Comparison of ENCODE assay signal across 9 cellular contexts in the genomic region with DNA sequence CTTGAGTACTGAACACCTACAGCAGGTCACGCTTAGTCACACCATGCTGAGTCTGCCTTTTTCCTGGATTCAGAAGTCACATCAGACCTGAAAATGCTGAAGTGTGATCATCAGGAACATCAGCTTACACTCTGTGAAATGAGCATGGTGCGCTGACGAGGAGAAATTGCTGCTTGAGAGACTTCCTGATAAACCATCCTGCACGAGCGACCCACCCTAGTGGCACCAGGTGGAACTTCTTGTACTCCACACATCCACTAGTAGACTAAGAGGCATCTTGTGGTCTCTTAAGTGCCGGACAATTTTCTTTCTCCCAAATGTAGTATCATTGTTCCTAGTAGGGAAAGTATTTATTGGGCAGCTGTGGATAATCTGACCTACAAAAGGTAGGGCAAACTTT. TPM values are rescaled to one million over a fixed set of nuclear protein-coding genes. Genes with fewer than 3 reads are reported as not detected.
DNase-seq lines count a peak whose midpoint lies in the region; ATAC-seq and TF ChIP-seq lines count a peak whose summit lies in the region.
"Had no signal": no experiment of that assay in that cellular context is flagged by ENCODE, and none has a peak within 500 bp of the region (broad histone marks: within the 10 kb centered on the region; RNA-seq: fewer than 3 reads in every experiment).

No MANE protein-coding gene starts in this region.

- H3K4me2 ChIP-seq in PC-3 (ENCODE audit: low read length), result no peak overlapping the region

- no peak overlapping the region for H3K4me3 ChIP-seq in PC-3 (ENCODE audit: low read length)
- H3K4me3 ChIP-seq in fibroblast of mammary gland (ENCODE audit: control insufficient read depth, low read depth, low read length), result no peak overlapping the region
- H3K4me3 ChIP-seq in CD8-positive, alpha-beta memory T cell (ENCODE audit: low read length), result no peak overlapping the region
- H3K4me3 ChIP-seq in ovary, result no peak overlapping the region

- H3K4me3 Mint-ChIP-seq in CD8-positive, alpha-beta memory T cell, result no peak overlapping the region
- H3K4me3 Mint-ChIP-seq: stimulated activated naive CD8-positive, alpha-beta T cell treated with anti-CD3 and anti-CD28 coated beads, Interleukin-15, Interleukin-2, amounts not matched to agents 100 ng/mL and 50 ng/mL, for 24 hours had no signal

- DNase-seq in AG09319 (ENCODE audit: extremely low read depth, low read depth), result no peak
- no peak for DNase-seq in GM13976 (ENCODE audit: low spot score)
- DNase-seq in PC-3, result peak; percentile 71
- peak; percentile 8 for DNase-seq in fibroblast of mammary gland (ENCODE audit: low read depth)
- peak; percentile 4 for DNase-seq in stimulated activated CD4-positive, alpha-beta T cell treated with anti-CD3 and anti-CD28 coated beads, Interleukin-4, amount 100 ng/mL, for 48 hours (ENCODE audit: low read depth in 2 of 2)
- DNase-seq in midbrain (lab: John Stamatoyannopoulos, UW), result no peak
- DNase-seq in CD8-positive, alpha-beta memory T cell, result no peak
- DNase-seq in ovary, result no peak

- H3K4me1 Mint-ChIP-seq in CD8-positive, alpha-beta memory T cell, result peaks cover 0 to 3% (median 0%) of the 10 kb centered on the region in 3 donors

- 86 to 91% (median 88%) methylated on average over 6 of the region's 6 CpGs for WGBS in ovary, 3 donors

- no peaks in the 10 kb centered on the region for H3K9me3 Mint-ChIP-seq in CD8-positive, alpha-beta memory T cell
- H3K9me3 Mint-ChIP-seq: stimulated activated naive CD8-positive, alpha-beta T cell treated with anti-CD3 and anti-CD28 coated beads, Interleukin-15, Interleukin-2, amounts not matched to agents 100 ng/mL and 50 ng/mL, for 24 hours had no signal

- in situ Hi-C loops in GM13976 (cut with MboI; ENCODE audit: low sequenced_read_pairs, unreplicated experiment), result loop anchor here (10.0 to 25.0 kb wide), 2 partner anchors 170 to 1018 kb away; no protein-coding TSS in a partner anchor

- peak overlapping the region in 1 of 8 donors; percentile 76 for H3K27ac Mint-ChIP-seq in CD8-positive, alpha-beta memory T cell
- H3K27ac Mint-ChIP-seq: stimulated activated naive CD8-positive, alpha-beta T cell treated with anti-CD3 and anti-CD28 coated beads, Interleukin-15, Interleukin-2, amounts not matched to agents 100 ng/mL and 50 ng/mL, for 24 hours had no signal

- peaks cover 15 to 92% (median 37%) of the 10 kb centered on the region in 3 donors for H3K36me3 Mint-ChIP-seq in CD8-positive, alpha-beta memory T cell

- H3F3A ChIP-seq in PC-3 (ENCODE audit: low read length, unreplicated experiment), result no peaks in the 10 kb centered on the region

- no peaks in the 10 kb centered on the region for H3K9me2 ChIP-seq in PC-3 (replicated peaks; ENCODE audit: low read length)

- peak; percentile 19 for TF ChIP-seq CTCF in AG09319 (IDR thresholded peaks at IDR 0.05; ENCODE audit: low read depth, low read length)
- peak; percentile 6 for TF ChIP-seq CTCF in GM13976 (IDR thresholded peaks at IDR 0.05; ENCODE audit: borderline replicate concordance, control extremely low read depth, extremely low read depth, insufficient read depth, missing control alignments)
- TF ChIP-seq CTCF in PC-3 (conservative IDR thresholded peaks at IDR 0.05; ENCODE audit: low read depth, low read length), result peak; percentile 96
- TF ChIP-seq CTCF in fibroblast of mammary gland (conservative IDR thresholded peaks at IDR 0.05; ENCODE audit: control insufficient read depth, insufficient read depth, low read depth, low read length), result peak; percentile 41
- TF ChIP-seq CTCF in ovary (IDR thresholded peaks at IDR 0.05), result no peak

- BruUV-seq in PC-3 (replicated peaks; lab: Mats Ljungman, UMichigan), result no TSS peak

- H3K27me3 Mint-ChIP-seq in CD8-positive, alpha-beta memory T cell, result no peaks in the 10 kb centered on the region
- H3K27me3 Mint-ChIP-seq: stimulated activated naive CD8-positive, alpha-beta T cell treated with anti-CD3 and anti-CD28 coated beads, Interleukin-15, Interleukin-2, amounts not matched to agents 100 ng/mL and 50 ng/mL, for 24 hours had no signal

- intact Hi-C loops in PC-3 (cut with micrococcal nuclease), result loop anchor here (1.0 to 5.0 kb wide), 3 partner anchors 118 to 563 kb away; no protein-coding TSS in a partner anchor
- intact Hi-C loops in ovary (cut with DNase I), result loop anchor here in 2 of 4 donors (5.0 to 10.0 kb wide), 2 partner anchors 178 to 180 kb away; no protein-coding TSS in a partner anchor

- H3K79me2 ChIP-seq in PC-3 (ENCODE audit: low read length), result no peaks in the 10 kb centered on the region

- H3K4me1 ChIP-seq in PC-3 (ENCODE audit: insufficient read depth, low read length) (no peaks in the 10 kb centered on the region), ovary (ENCODE audit: insufficient read depth) (peaks cover 4% of the 10 kb centered on the region)
- no peaks in the 10 kb centered on the region for H3K4me1 ChIP-seq in CD8-positive, alpha-beta memory T cell (ENCODE audit: insufficient read depth, low read length)

- TF ChIP-seq EP300 in ovary (IDR thresholded peaks at IDR 0.05), result no peak

- H3K9ac ChIP-seq in PC-3 (ENCODE audit: low read length), result no peak overlapping the region

- POLR2A ChIA-PET in PC-3 (lab: Charles Lee; ENCODE audit: unreplicated experiment), result interaction anchor here (0.6 kb wide), 1 partner anchor 9 kb away, joined by 4 read pairs; no protein-coding TSS in a partner anchor
- POLR2A ChIA-PET in CD8-positive, alpha-beta memory T cell (lab: Charles Lee), result no interaction called here

- no peaks in the 10 kb centered on the region for H3K9me3 ChIP-seq in PC-3 (ENCODE audit: low read length)
- no peaks in the 10 kb centered on the region for H3K9me3 ChIP-seq in CD8-positive, alpha-beta memory T cell (ENCODE audit: low read length)
- H3K9me3 ChIP-seq in ovary, result no peaks in the 10 kb centered on the region

- peaks cover 54% of the 10 kb centered on the region for H3K36me3 ChIP-seq in PC-3 (ENCODE audit: low read depth, low read length)
- peaks cover 32% of the 10 kb centered on the region for H3K36me3 ChIP-seq in CD8-positive, alpha-beta memory T cell (ENCODE audit: insufficient read depth, low read length)
- H3K36me3 ChIP-seq in ovary, result no peaks in the 10 kb centered on the region

- TF ChIP-seq POLR2A in ovary (IDR thresholded peaks at IDR 0.05), result no peak

- CTCF ChIA-PET in PC-3 (lab: Charles Lee), result no interaction called here
- CTCF ChIA-PET in CD8-positive, alpha-beta memory T cell (lab: Charles Lee), result no interaction called here

- H3K27me3 ChIP-seq in PC-3 (ENCODE audit: low read length) (no peaks in the 10 kb centered on the region), ovary (no peaks in the 10 kb centered on the region)
- no peaks in the 10 kb centered on the region for H3K27me3 ChIP-seq in CD8-positive, alpha-beta memory T cell (ENCODE audit: insufficient read depth, low read length, poor library complexity, severe bottlenecking)

- no peaks in the 10 kb centered on the region for H4K20me1 ChIP-seq in PC-3 (ENCODE audit: low read length)

- no peak overlapping the region for H3K27ac ChIP-seq in PC-3 (ENCODE audit: low read length)
- no peak overlapping the region for H3K27ac ChIP-seq in CD8-positive, alpha-beta memory T cell (ENCODE audit: low read depth, low read length)
- H3K27ac ChIP-seq in ovary, result no peak overlapping the region

- peak; percentile 66 for ATAC-seq in PC-3

- H2AFZ ChIP-seq in PC-3 (ENCODE audit: low read length), result no peak overlapping the region

RNA-seq across cellular contexts. Expression of a gene that starts 51.8 kb away (rescaled TPM):
- total RNA-seq in PC-3 (2014; rRNA removed), result not detected in 2 replicates
- not detected for total RNA-seq in CD8-positive, alpha-beta memory T cell
- polyA plus RNA-seq in CD8-positive, alpha-beta memory T cell, result not detected
- under 1 TPM in 1 of 7 donors, not detected in 6; 0.80 TPM for total RNA-seq in ovary
- not detected for polyA plus RNA-seq in ovary

Comparison
In these comparisons a context has a peak if more than half of its experiments do, and no peak if none do; other contexts are left out.
1. DNase-seq: peak in PC-3 (single experiment), fibroblast of mammary gland (single experiment) and stimulated activated CD4-positive, alpha-beta T cell treated with anti-CD3 and anti-CD28 coated beads, Interleukin-4, amount 100 ng/mL, for 48 hours (2 of 2); none in AG09319 (single experiment), GM13976 (single experiment), midbrain (single experiment), CD8-positive, alpha-beta memory T cell (0 of 5) and ovary (0 of 5).
2. CTCF ChIP-seq: peak in AG09319 (single experiment), GM13976 (single experiment), PC-3 (single experiment) and fibroblast of mammary gland (single experiment); none in ovary (0 of 3).